Comparison of ENCODE assay signal across 16 cellular contexts in the genomic region with DNA sequence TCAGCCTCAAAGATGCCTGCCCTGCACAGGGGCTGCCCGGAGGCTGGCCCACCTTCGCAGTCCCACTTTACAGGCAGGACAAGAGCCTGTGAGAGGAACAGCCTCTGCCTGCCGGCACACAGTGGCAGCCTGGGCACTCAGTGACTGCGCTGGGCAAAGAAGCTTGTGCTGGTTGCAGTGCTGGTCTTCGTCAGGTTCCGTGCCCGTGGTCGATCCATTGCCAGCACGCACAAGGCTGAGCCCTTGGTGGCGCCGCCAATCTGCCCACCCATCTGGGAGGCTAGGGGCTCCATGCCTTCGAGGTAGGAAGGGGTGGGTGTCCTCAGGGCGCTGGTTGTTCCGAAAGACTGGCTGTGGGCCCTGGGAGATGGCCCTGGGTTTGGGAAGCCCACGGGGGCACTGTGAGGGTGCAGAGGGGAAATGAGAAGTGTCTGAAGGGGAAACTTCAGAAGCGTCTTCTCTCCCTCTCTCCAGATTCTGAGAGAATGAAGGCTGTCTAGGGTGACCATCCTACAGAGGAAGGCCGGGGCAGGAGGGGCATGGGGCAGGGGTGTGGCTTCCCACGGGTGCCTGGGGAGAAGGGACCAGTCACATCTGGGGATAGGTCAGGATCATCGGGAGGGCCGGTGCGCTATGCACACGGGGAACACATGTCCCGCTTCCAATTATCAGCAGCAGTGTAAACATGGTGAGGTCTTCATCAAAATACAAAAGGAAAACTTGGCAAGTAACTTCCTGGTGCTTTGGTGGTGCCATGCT.
"Had no signal": no experiment of that assay in that cellular context is flagged by ENCODE, and none has a peak within 500 bp of the region (broad histone marks: within the 10 kb centered on the region; RNA-seq: fewer than 3 reads in every experiment).

No MANE protein-coding gene starts in this region.

- ATAC-seq: activated T-cell treated with anti-CD3 and anti-CD28 coated beads, Interleukin-2, amount 50 U/mL, for 4 hours; effector memory CD8-positive, alpha-beta T cell; gastroesophageal sphincter; psoas muscle; right lobe of liver; T-cell had no signal

- H3K27me3 ChIP-seq: gastroesophageal sphincter, right lobe of liver had no signal

- H3K4me1 ChIP-seq: psoas muscle, right lobe of liver had no signal

- DNase-seq: activated CD4-positive, alpha-beta memory T cell treated with anti-CD3 and anti-CD28 coated beads for 36 hours; activated gamma-delta T cell treated with Interleukin-2 at 50 U/mL for 16 hours; activated T-cell treated with anti-CD3 and anti-CD28 coated beads, Interleukin-2, amount 50 U/mL, for 4 hours; central memory CD4-positive, alpha-beta T cell; cortex of kidney; effector memory CD8-positive, alpha-beta T cell; left ventricle myocardium inferior; nucleus accumbens; stimulated activated CD4-positive, alpha-beta T cell treated with anti-CD3 and anti-CD28 coated beads, Interleukin-12 subunit alpha, Interleukin-12 subunit beta, amount 100 ng/mL, for 4 hours; stimulated activated naive CD4-positive, alpha-beta T cell; T1000 had no signal

- H3K9me3 ChIP-seq: gastroesophageal sphincter, left ventricle myocardium inferior, psoas muscle, right lobe of liver had no signal

- H3K36me3 ChIP-seq: gastroesophageal sphincter, left ventricle myocardium inferior, right lobe of liver had no signal

- H3K4me3 Mint-ChIP-seq: activated CD4-positive, alpha-beta memory T cell treated with anti-CD3 and anti-CD28 coated beads for 36 hours; activated T-cell treated with anti-CD3 and anti-CD28 coated beads, Interleukin-2, amount 50 U/mL, for 4 hours; effector memory CD8-positive, alpha-beta T cell; mesothelial cell of epicardium; T-cell had no signal

- H3K4me3 ChIP-seq: gastroesophageal sphincter, left ventricle myocardium inferior, psoas muscle, right lobe of liver had no signal

- H3K27me3 Mint-ChIP-seq: activated CD4-positive, alpha-beta memory T cell treated with anti-CD3 and anti-CD28 coated beads for 36 hours had no signal

- H3K36me3 Mint-ChIP-seq: activated CD4-positive, alpha-beta memory T cell treated with anti-CD3 and anti-CD28 coated beads for 36 hours; mesothelial cell of epicardium; T-cell had no signal

- H3K27ac Mint-ChIP-seq: activated CD4-positive, alpha-beta memory T cell treated with anti-CD3 and anti-CD28 coated beads for 36 hours; effector memory CD8-positive, alpha-beta T cell; T-cell had no signal

- H3K27ac ChIP-seq: gastroesophageal sphincter, left ventricle myocardium inferior, psoas muscle, right lobe of liver had no signal

- H3K9me3 Mint-ChIP-seq: activated CD4-positive, alpha-beta memory T cell treated with anti-CD3 and anti-CD28 coated beads for 36 hours; activated T-cell treated with anti-CD3 and anti-CD28 coated beads, Interleukin-2, amount 50 U/mL, for 4 hours; effector memory CD8-positive, alpha-beta T cell; mesothelial cell of epicardium; T-cell had no signal
